Comparison of ENCODE assay signal across 1 cellular context in genomic region chr3:37217098-37217849, GRCh38.
TF ChIP-seq lines count a peak whose summit lies in the region.

No MANE protein-coding gene starts in this region.

TF ChIP-seq in GM23338, 12 proteins besides CTCF, POLR2A, EP300 and RAD21:
- no peak for TF ChIP-seq ZNF462 (CRISPR knock-in tag; IDR thresholded peaks at IDR 0.05)
- no peak for TF ChIP-seq ZNF331 (CRISPR knock-in tag; IDR thresholded peaks at IDR 0.05; ENCODE audit: low read depth)
- TF ChIP-seq ZNF114 (CRISPR knock-in tag; IDR thresholded peaks at IDR 0.05): no peak
- no peak for TF ChIP-seq POLR2AphosphoS5 (IDR thresholded peaks at IDR 0.05; ENCODE audit: low read depth)
- TF ChIP-seq CREB1 (CRISPR knock-in tag; IDR thresholded peaks at IDR 0.05; ENCODE audit: low read depth): no peak
- no peak for TF ChIP-seq STAT1 (IDR thresholded peaks at IDR 0.05; ENCODE audit: unreplicated experiment)
- no peak for TF ChIP-seq EZH2 (IDR thresholded peaks at IDR 0.05; ENCODE audit: low read depth, unreplicated experiment)
- TF ChIP-seq ETS1 (IDR thresholded peaks at IDR 0.05): no peak
- TF ChIP-seq JUNB (IDR thresholded peaks at IDR 0.05; ENCODE audit: unreplicated experiment): no peak
- TF ChIP-seq REST (IDR thresholded peaks at IDR 0.05; ENCODE audit: unreplicated experiment): no peak
- no peak for TF ChIP-seq EZH2phosphoT487 (IDR thresholded peaks at IDR 0.05; ENCODE audit: unreplicated experiment)
- TF ChIP-seq NANOG (IDR thresholded peaks at IDR 0.05; ENCODE audit: borderline replicate concordance): no peak
